ENCODE assay signal across 9 cellular contexts in genomic region chrX:108437789-108438623, GRCh38. TPM values are rescaled to one million over a fixed set of nuclear protein-coding genes. Genes with fewer than 3 reads are reported as not detected.
A peak's percentile ranks its signal among the peaks of the same experiment; 100 is the strongest.
DNase-seq lines count a peak whose midpoint lies in the region; ATAC-seq and TF ChIP-seq lines count a peak whose summit lies in the region.
"Had no signal": no experiment of that assay in that cellular context is flagged by ENCODE, and none has a peak within 500 bp of the region (broad histone marks: within the 10 kb centered on the region; RNA-seq: fewer than 3 reads in every experiment).

TSS of gene COL4A6 (minus strand) at chrX:108438422. CDS start at chrX:108438196, 226 bp downstream.

- H2BK15ac ChIP-seq in neuronal stem cell (ENCODE audit: low read length), result no peak within 1 kb of the TSS

- H3K4me1 ChIP-seq in Panc1 (ENCODE audit: control insufficient read depth, insufficient read depth, low read length) (no peaks in the 10 kb centered on the region; the same call in 1 of the 2 replicates), neuronal stem cell (ENCODE audit: control insufficient read depth in 2 of 2, insufficient read depth in 1 of 2, low read depth in 1 of 2, low read length in 2 of 2) (peaks cover 0 to 3% of the 10 kb centered on the region in 2 donors)
- H3K4me1 ChIP-seq: SJCRH30 had no signal

- in situ Hi-C loops in Panc1 (cut with HindIII; ENCODE audit: low pct_unique_long_range_greater_than_20kb, low sequenced_read_pairs), result no loop called here

- intact Hi-C loops in Calu3 (cut with micrococcal nuclease; ENCODE audit: unreplicated experiment), result no loop called here
- intact Hi-C loops in Panc1 (cut with micrococcal nuclease; ENCODE audit: unreplicated experiment), result no loop called here

- H2BK120ac ChIP-seq in neuronal stem cell (ENCODE audit: low read depth, low read length), result no peak within 1 kb of the TSS

- CTCF ChIA-PET in Calu3 (lab: Charles Lee) (no interaction called here), Panc1 (lab: Charles Lee) (no interaction called here)

- POLR2A ChIA-PET in Panc1 (lab: Charles Lee), result no interaction called here

- no peak for DNase-seq in Calu3
- no peak for DNase-seq in Panc1 (ENCODE audit: low read depth, low spot score)
- DNase-seq in fibroblast of the aortic adventitia (ENCODE audit: low read depth), result peak; percentile 10
- DNase-seq in neuronal stem cell (ENCODE audit: low spot score), result peak; percentile 45
- no peak for DNase-seq in activated T-cell treated with anti-CD3 and anti-CD28 coated beads, Interleukin-2, amount 50 U/mL, for 72 hours
- DNase-seq in hepatic stellate cell (ENCODE audit: low spot score), result no peak
- DNase-seq in globus pallidus (ENCODE audit: low spot score), result no peak
- DNase-seq in activated CD4-positive, CD25-positive, alpha-beta regulatory T cell (lab: John Stamatoyannopoulos, UW), result no peak
- DNase-seq: SJCRH30 had no signal

- no peak within 1 kb of the TSS; the same call in 1 of the 2 replicates for H3K27ac ChIP-seq in Panc1 (ENCODE audit: low read length)
- peak within 1 kb of the TSS; percentile 49 for H3K27ac ChIP-seq in neuronal stem cell (replicated peaks; ENCODE audit: low read length)

- ATAC-seq in Panc1, result peak; percentile 69
- no peak for ATAC-seq in activated T-cell treated with anti-CD3 and anti-CD28 coated beads, Interleukin-2, amount 50 U/mL, for 72 hours (replicated peaks in 1 of 2)

- H3K23ac ChIP-seq in neuronal stem cell (ENCODE audit: low read depth, low read length, poor library complexity), result no peak within 1 kb of the TSS

- H3K27me3 ChIP-seq in Panc1 (ENCODE audit: control insufficient read depth, insufficient read depth, low read length), result peaks cover 13% of the 10 kb centered on the region
- no peaks in the 10 kb centered on the region for H3K27me3 ChIP-seq in neuronal stem cell (ENCODE audit: control insufficient read depth in 3 of 3, insufficient read depth in 3 of 3, low read depth in 1 of 3, low read length in 3 of 3)
- H3K27me3 ChIP-seq: SJCRH30 had no signal

- no CpG with 5 or more reads among the region's 28 CpGs for WGBS in neuronal stem cell (ENCODE audit: extremely low coverage in 2 of 2, insufficient read length in 2 of 2, insufficient replicate concordance in 1 of 2), 2 donors

- H3K27ac Mint-ChIP-seq in Calu3 (ENCODE audit: unreplicated experiment), result peak within 1 kb of the TSS; percentile 86
- H3K27ac Mint-ChIP-seq in activated T-cell treated with anti-CD3 and anti-CD28 coated beads, Interleukin-2, amount 50 U/mL, for 72 hours, result no peak within 1 kb of the TSS

- no peak within 1 kb of the TSS for H3K14ac ChIP-seq in neuronal stem cell (ENCODE audit: low read length)

- no peak within 1 kb of the TSS for H3K4ac ChIP-seq in neuronal stem cell (ENCODE audit: low read length)

- H4K91ac ChIP-seq in neuronal stem cell (ENCODE audit: low read depth, low read length, poor library complexity), result no peak within 1 kb of the TSS

- no TSS peak for BruUV-seq in Calu3 (replicated peaks; lab: Mats Ljungman, UMichigan)
- BruUV-seq in Panc1 (replicated peaks; lab: Mats Ljungman, UMichigan), result no TSS peak

- H3K36me3 Mint-ChIP-seq in Calu3 (ENCODE audit: insufficient read depth, unreplicated experiment), result peaks cover 18% of the 10 kb centered on the region
- H3K36me3 Mint-ChIP-seq in activated T-cell treated with anti-CD3 and anti-CD28 coated beads, Interleukin-2, amount 50 U/mL, for 72 hours (ENCODE audit: insufficient read depth in 2 of 2), result no peaks in the 10 kb centered on the region

- peak within 1 kb of the TSS; percentile 88 for H3K4me3 Mint-ChIP-seq in Calu3 (ENCODE audit: low read depth, unreplicated experiment)
- peak within 1 kb of the TSS in 1 of 2 donors; percentile 81 for H3K4me3 Mint-ChIP-seq in activated T-cell treated with anti-CD3 and anti-CD28 coated beads, Interleukin-2, amount 50 U/mL, for 72 hours

- no peak within 1 kb of the TSS for H4K8ac ChIP-seq in neuronal stem cell (ENCODE audit: low read depth, low read length)

- H3K4me2 ChIP-seq in neuronal stem cell (ENCODE audit: insufficient read depth, low read length, poor library complexity, severe bottlenecking), result peak within 1 kb of the TSS; percentile 48

- H3K79me1 ChIP-seq in neuronal stem cell (ENCODE audit: low read depth, low read length), result no peaks in the 10 kb centered on the region

- H3K4me3 ChIP-seq in Panc1 (ENCODE audit: low read depth in 2 of 2, low read length in 2 of 2) (peak within 1 kb of the TSS; percentile 59 to 76), fibroblast of the aortic adventitia (ENCODE audit: low read depth, low read length) (peak within 1 kb of the TSS; percentile 74), neuronal stem cell (ENCODE audit: low read length in 2 of 2) (peak within 1 kb of the TSS; percentile 62 to 84)

- TF ChIP-seq CTCF in Calu3 (IDR thresholded peaks at IDR 0.05; ENCODE audit: unreplicated experiment) (no peak), Panc1 (IDR thresholded peaks at IDR 0.05) (no peak), fibroblast of the aortic adventitia (IDR thresholded peaks at IDR 0.05; ENCODE audit: insufficient read depth, low read length) (no peak)

- H2AK5ac ChIP-seq in neuronal stem cell (ENCODE audit: low read depth, low read length), result no peak within 1 kb of the TSS

- peaks cover 8% of the 10 kb centered on the region for H3K4me1 Mint-ChIP-seq in Calu3 (ENCODE audit: low read depth, unreplicated experiment)
- peaks cover 14% of the 10 kb centered on the region for H3K4me1 Mint-ChIP-seq in activated T-cell treated with anti-CD3 and anti-CD28 coated beads, Interleukin-2, amount 50 U/mL, for 72 hours (ENCODE audit: low read depth)

- H3K9me3 ChIP-seq in Panc1 (ENCODE audit: control insufficient read depth, insufficient read depth, low read depth, low read length) (no peaks in the 10 kb centered on the region), neuronal stem cell (replicated peaks in 1 of 2; ENCODE audit: control insufficient read depth in 2 of 2, insufficient read depth in 1 of 2, low read depth in 1 of 2, low read length in 2 of 2) (no peaks in the 10 kb centered on the region)
- H3K9me3 ChIP-seq: SJCRH30 had no signal

- no peak within 1 kb of the TSS for H3K9ac ChIP-seq in neuronal stem cell (ENCODE audit: low read depth, low read length, poor library complexity)

- H2BK5ac ChIP-seq in neuronal stem cell (ENCODE audit: low read length), result no peak within 1 kb of the TSS

- peak within 1 kb of the TSS; percentile 92 for H2AFZ ChIP-seq in neuronal stem cell (ENCODE audit: low read length)

- no peaks in the 10 kb centered on the region for H3K9me3 Mint-ChIP-seq in Calu3 (ENCODE audit: low read depth, unreplicated experiment)
- H3K9me3 Mint-ChIP-seq in activated T-cell treated with anti-CD3 and anti-CD28 coated beads, Interleukin-2, amount 50 U/mL, for 72 hours, result no peaks in the 10 kb centered on the region

- H3K36me3 ChIP-seq in Panc1 (ENCODE audit: control insufficient read depth, insufficient read depth, low read length), result no peaks in the 10 kb centered on the region
- no peaks in the 10 kb centered on the region for H3K36me3 ChIP-seq in neuronal stem cell (replicated peaks in 1 of 2; ENCODE audit: control insufficient read depth in 2 of 2, insufficient read depth in 2 of 2, low read length in 2 of 2)
- H3K36me3 ChIP-seq: SJCRH30 had no signal

- H2BK12ac ChIP-seq in neuronal stem cell (ENCODE audit: low read length), result peak within 1 kb of the TSS; percentile 6

- H3K18ac ChIP-seq in neuronal stem cell (ENCODE audit: low read length), result peak within 1 kb of the TSS; percentile 15

- no peaks in the 10 kb centered on the region for H3K27me3 Mint-ChIP-seq in Calu3 (ENCODE audit: unreplicated experiment)
- peaks cover 72% of the 10 kb centered on the region for H3K27me3 Mint-ChIP-seq in activated T-cell treated with anti-CD3 and anti-CD28 coated beads, Interleukin-2, amount 50 U/mL, for 72 hours (ENCODE audit: low read depth)

RNA-seq across cellular contexts. Expression of gene COL4A6, which starts in this region (rescaled TPM):
- total RNA-seq in Calu3 (2022) (0.15 and 0.31 TPM in 2 replicates), Panc1 (2021; ENCODE audit: unreplicated experiment) (0.28 TPM), fibroblast of the aortic adventitia (ENCODE audit: low replicate concordance) (1.3 and 2.2 TPM in 2 replicates)
- 0.07 TPM for polyA plus RNA-seq in Panc1 (2012; ENCODE audit: insufficient read length)
- polyA plus RNA-seq in neuronal stem cell (2013, experiment 1 of 2), result 18.2 TPM
- polyA plus RNA-seq in neuronal stem cell (2013, experiment 2 of 2), result 17.9 TPM
- total RNA-seq in activated T-cell treated with anti-CD3 and anti-CD28 coated beads, Interleukin-2, amount 50 U/mL, for 72 hours, result not detected

Comparison
In these comparisons a context has a peak if more than half of its experiments do, and no peak if none do; other contexts are left out.
1. Peak in ATAC-seq and H3K4me3 ChIP-seq in Panc1; RNA of the gene not detected or under 1 TPM.
2. DNase-seq: peak in fibroblast of the aortic adventitia (single experiment) and neuronal stem cell (single experiment); none in Calu3 (single experiment), Panc1 (single experiment), activated T-cell treated with anti-CD3 and anti-CD28 coated beads, Interleukin-2, amount 50 U/mL, for 72 hours (0 of 2), hepatic stellate cell (single experiment), globus pallidus (single experiment) and activated CD4-positive, CD25-positive, alpha-beta regulatory T cell (0 of 4).
3. Peak in every context shown above with its lines, with median percentiles within 50 percentile points of each other: H3K4me3 ChIP-seq.